15 cellular contexts compared by ENCODE assay signal in the genomic region with DNA sequence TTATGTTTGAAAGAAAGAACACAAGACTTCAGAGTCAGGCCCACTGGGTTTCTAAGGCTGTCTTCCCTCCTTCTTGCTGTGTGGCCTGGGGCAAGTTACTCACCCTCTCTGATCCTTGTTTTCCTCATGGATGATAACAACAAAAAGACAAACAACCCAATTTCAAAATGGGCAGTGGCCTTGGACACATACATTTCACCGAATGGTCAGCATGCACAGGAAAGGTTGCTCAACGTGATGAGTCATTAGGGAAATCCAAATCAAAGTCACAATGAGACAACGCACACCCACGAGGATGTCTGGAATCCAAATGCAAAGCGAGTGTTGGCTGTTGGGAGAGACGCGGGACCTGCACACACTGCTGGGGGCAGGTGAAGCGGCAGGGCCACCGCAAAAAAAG. TPM values are rescaled to one million over a fixed set of nuclear protein-coding genes. Genes with fewer than 3 reads are reported as not detected.
"Had no signal": no experiment of that assay in that cellular context is flagged by ENCODE, and none has a peak within 500 bp of the region (broad histone marks: within the 10 kb centered on the region; RNA-seq: fewer than 3 reads in every experiment).

No MANE protein-coding gene starts in this region.

- H3K36me3 ChIP-seq: brain microvascular endothelial cell, esophagus squamous epithelium, gastroesophageal sphincter, left ventricle myocardium inferior, pancreas had no signal

- DNase-seq: activated CD4-positive, alpha-beta T cell treated with anti-CD3 and anti-CD28 coated beads, Interleukin-2, amount 50 U/mL, for 1 hour; activated T-cell treated with anti-CD3 and anti-CD28 coated beads, Interleukin-2, amount 50 U/mL, for 1 hour; brain microvascular endothelial cell; esophagus squamous epithelium; left ventricle myocardium inferior; pancreas; stimulated activated CD4-positive, alpha-beta T cell treated with anti-CD3 and anti-CD28 coated beads, Interleukin-15, amount 100 ng/mL, for 24 hours; stimulated activated CD4-positive, alpha-beta T cell treated with anti-CD3 and anti-CD28 coated beads, Interleukin-4, amount 100 ng/mL, for 4 hours; stimulated activated naive CD8-positive, alpha-beta T cell treated with anti-CD3 and anti-CD28 coated beads, Interleukin-15, amount 100 ng/mL, for 72 hours; testis had no signal

- H3K4me1 Mint-ChIP-seq: neural crest cell; stimulated activated naive CD8-positive, alpha-beta T cell treated with anti-CD3 and anti-CD28 coated beads, Interleukin-15, amount 100 ng/mL, for 72 hours had no signal

- H3K27ac ChIP-seq: brain microvascular endothelial cell, esophagus squamous epithelium, gastroesophageal sphincter, left ventricle myocardium inferior, pancreas, testis had no signal

- H3K9me3 ChIP-seq: esophagus squamous epithelium, pancreas, testis had no signal

- H3K27ac Mint-ChIP-seq: activated naive CD8-positive, alpha-beta T cell; stimulated activated naive CD8-positive, alpha-beta T cell treated with anti-CD3 and anti-CD28 coated beads, Interleukin-15, amount 100 ng/mL, for 72 hours; T-helper 1 cell treated with Interleukin-12 subunit alpha and Interleukin-12 subunit beta and Interleukin-4 antibody, amounts not matched to agents 30 μg/mL and 1 μg/mL, for 36 hours had no signal

- H3K4me3 ChIP-seq: esophagus squamous epithelium, gastroesophageal sphincter, left ventricle myocardium inferior, pancreas, testis had no signal

- H3K36me3 Mint-ChIP-seq: activated naive CD8-positive, alpha-beta T cell had no signal

- H3K4me3 Mint-ChIP-seq: activated naive CD8-positive, alpha-beta T cell; neural crest cell; stimulated activated naive CD8-positive, alpha-beta T cell treated with anti-CD3 and anti-CD28 coated beads, Interleukin-15, amount 100 ng/mL, for 72 hours; T-helper 1 cell treated with Interleukin-12 subunit alpha and Interleukin-12 subunit beta and Interleukin-4 antibody, amounts not matched to agents 30 μg/mL and 1 μg/mL, for 36 hours had no signal

- H3K9me3 Mint-ChIP-seq: neural crest cell; stimulated activated naive CD8-positive, alpha-beta T cell treated with anti-CD3 and anti-CD28 coated beads, Interleukin-15, amount 100 ng/mL, for 72 hours; T-helper 1 cell treated with Interleukin-12 subunit alpha and Interleukin-12 subunit beta and Interleukin-4 antibody, amounts not matched to agents 30 μg/mL and 1 μg/mL, for 36 hours had no signal

- H3K27me3 ChIP-seq: brain microvascular endothelial cell, pancreas, testis had no signal

- ATAC-seq: gastroesophageal sphincter; pancreas; stimulated activated naive CD8-positive, alpha-beta T cell treated with anti-CD3 and anti-CD28 coated beads, Interleukin-15, amount 100 ng/mL, for 72 hours had no signal

- H3K4me1 ChIP-seq: gastroesophageal sphincter, left ventricle myocardium inferior, pancreas had no signal

- H3K27me3 Mint-ChIP-seq: activated naive CD8-positive, alpha-beta T cell; stimulated activated naive CD8-positive, alpha-beta T cell treated with anti-CD3 and anti-CD28 coated beads, Interleukin-15, amount 100 ng/mL, for 72 hours had no signal

RNA-seq across cellular contexts. Expression of a gene that starts 50.8 kb away (rescaled TPM):
- total RNA-seq: skeletal muscle tissue had no signal
